ENCODE assay signal across 8 cellular contexts in genomic region chrX:12973561-12974216, GRCh38. TPM values are rescaled to one million over a fixed set of nuclear protein-coding genes. Genes with fewer than 3 reads are reported as not detected.
A peak's percentile ranks its signal among the peaks of the same experiment; 100 is the strongest.
DNase-seq lines count a peak whose midpoint lies in the region; ATAC-seq and TF ChIP-seq lines count a peak whose summit lies in the region.

No MANE protein-coding gene starts in this region.

- TF ChIP-seq CTCF in RWPE1 (conservative IDR thresholded peaks at IDR 0.05; ENCODE audit: low read depth) (no peak), foreskin keratinocyte (conservative IDR thresholded peaks at IDR 0.05) (no peak)

- no peak overlapping the region for H2BK5ac ChIP-seq in neuronal stem cell (ENCODE audit: low read length)

- no peak overlapping the region for H3K9ac ChIP-seq in neuronal stem cell (ENCODE audit: low read depth, low read length, poor library complexity)

- H3K9me3 ChIP-seq in neuronal stem cell (replicated peaks in 1 of 2; ENCODE audit: control insufficient read depth in 2 of 2, insufficient read depth in 1 of 2, low read depth in 1 of 2, low read length in 2 of 2) = no peaks in the 10 kb centered on the region

- H3K4me3 ChIP-seq in neuronal stem cell (ENCODE audit: low read length in 2 of 2) = peak overlapping the region in 1 of 2 donors; percentile 83

- no peak overlapping the region for H4K8ac ChIP-seq in neuronal stem cell (ENCODE audit: low read depth, low read length)

- no peak for ATAC-seq in natural killer cell treated with Interleukin-12 subunit alpha and Interleukin-12 subunit beta and Interleukin-15 and Interleukin-18, amount 100 ng/mL, for 72 hours
- no peak for ATAC-seq in foreskin keratinocyte

- peaks cover 57 to 59% of the 10 kb centered on the region in 2 donors for H3K4me1 Mint-ChIP-seq in natural killer cell treated with Interleukin-12 subunit alpha and Interleukin-12 subunit beta and Interleukin-15 and Interleukin-18, amount 100 ng/mL, for 72 hours (ENCODE audit: low read depth in 2 of 2)

- peaks cover 0 to 26% of the 10 kb centered on the region in 2 donors for H3K36me3 ChIP-seq in neuronal stem cell (replicated peaks in 1 of 2; ENCODE audit: control insufficient read depth in 2 of 2, insufficient read depth in 2 of 2, low read length in 2 of 2)

- no peak overlapping the region for H2BK120ac ChIP-seq in neuronal stem cell (ENCODE audit: low read depth, low read length)

- H3K27me3 Mint-ChIP-seq in natural killer cell treated with Interleukin-12 subunit alpha and Interleukin-12 subunit beta and Interleukin-15 and Interleukin-18, amount 100 ng/mL, for 72 hours = peaks cover 0 to 10% of the 10 kb centered on the region in 2 donors

- H3K4me3 Mint-ChIP-seq in natural killer cell treated with Interleukin-12 subunit alpha and Interleukin-12 subunit beta and Interleukin-15 and Interleukin-18, amount 100 ng/mL, for 72 hours = peak overlapping the region; percentile 93

- CTCF ChIA-PET in RWPE1 (lab: Yijun Ruan, JAX) = interaction anchor here (0.8 kb wide), 1 partner anchor 27 kb away, joined by 3 read pairs; no protein-coding TSS in a partner anchor

- H3K27me3 ChIP-seq in neuronal stem cell (ENCODE audit: control insufficient read depth in 3 of 3, insufficient read depth in 3 of 3, low read depth in 1 of 3, low read length in 3 of 3) (no peaks in the 10 kb centered on the region), foreskin keratinocyte (no peaks in the 10 kb centered on the region)

- TF ChIP-seq POLR2A in GM19099 (IDR thresholded peaks at IDR 0.05; ENCODE audit: extremely low read depth, insufficient read length, low read depth) = peak; percentile 56

- no peak overlapping the region for H2BK12ac ChIP-seq in neuronal stem cell (ENCODE audit: low read length)

- H3K27ac ChIP-seq in RWPE1 = peak overlapping the region; percentile 30
- H3K27ac ChIP-seq in caudate nucleus (ENCODE audit: low read depth, low read length) = peak overlapping the region; percentile 98
- no peak overlapping the region for H3K27ac ChIP-seq in neuronal stem cell (replicated peaks; ENCODE audit: low read length)
- H3K27ac ChIP-seq in foreskin keratinocyte = no peak overlapping the region

- H3K4ac ChIP-seq in neuronal stem cell (ENCODE audit: low read length) = no peak overlapping the region

- H2BK15ac ChIP-seq in neuronal stem cell (ENCODE audit: low read length) = no peak overlapping the region

- H3K36me3 Mint-ChIP-seq in natural killer cell treated with Interleukin-12 subunit alpha and Interleukin-12 subunit beta and Interleukin-15 and Interleukin-18, amount 100 ng/mL, for 72 hours = peaks cover 22% of the 10 kb centered on the region

- no peak overlapping the region for H3K14ac ChIP-seq in neuronal stem cell (ENCODE audit: low read length)

- POLR2A ChIA-PET in RWPE1 (lab: Yijun Ruan, JAX; ENCODE audit: low non-redundant PET) = no interaction called here

- no peak overlapping the region for H2AFZ ChIP-seq in neuronal stem cell (ENCODE audit: low read length)

- no peak overlapping the region for H3K23ac ChIP-seq in neuronal stem cell (ENCODE audit: low read depth, low read length, poor library complexity)

- H3K79me1 ChIP-seq in neuronal stem cell (ENCODE audit: low read depth, low read length) = no peaks in the 10 kb centered on the region

- peaks cover 6% of the 10 kb centered on the region in 2 donors for H3K4me1 ChIP-seq in neuronal stem cell (ENCODE audit: control insufficient read depth in 2 of 2, insufficient read depth in 1 of 2, low read depth in 1 of 2, low read length in 2 of 2)
- no peaks in the 10 kb centered on the region for H3K4me1 ChIP-seq in foreskin keratinocyte

- no peak overlapping the region for H2AK5ac ChIP-seq in neuronal stem cell (ENCODE audit: low read depth, low read length)

- no CpG with 5 or more reads among the region's 18 CpGs for WGBS in neuronal stem cell (ENCODE audit: extremely low coverage in 2 of 2, insufficient read length in 2 of 2, insufficient replicate concordance in 1 of 2), 2 donors

- no peak overlapping the region for H3K4me2 ChIP-seq in neuronal stem cell (ENCODE audit: insufficient read depth, low read length, poor library complexity, severe bottlenecking)

- H3K18ac ChIP-seq in neuronal stem cell (ENCODE audit: low read length) = no peak overlapping the region

- H3K9me3 Mint-ChIP-seq in natural killer cell treated with Interleukin-12 subunit alpha and Interleukin-12 subunit beta and Interleukin-15 and Interleukin-18, amount 100 ng/mL, for 72 hours = no peaks in the 10 kb centered on the region

- DNase-seq in RWPE1 (ENCODE audit: low spot score) (no peak), caudate nucleus (lab: John Stamatoyannopoulos, UW) (peak in 12 of 61 donors; percentile 1 to 54 (median 7)), H4 (ENCODE audit: low spot score) (no peak), NCI-H1930 (lab: John Stamatoyannopoulos, UW) (no peak), neuronal stem cell (ENCODE audit: low spot score) (no peak), foreskin keratinocyte (no peak)
- no peak for DNase-seq in natural killer cell treated with Interleukin-12 subunit alpha and Interleukin-12 subunit beta and Interleukin-15 and Interleukin-18, amount 100 ng/mL, for 72 hours (ENCODE audit: low spot score)

- H3K27ac Mint-ChIP-seq in natural killer cell treated with Interleukin-12 subunit alpha and Interleukin-12 subunit beta and Interleukin-15 and Interleukin-18, amount 100 ng/mL, for 72 hours = peak overlapping the region; percentile 91

- H4K91ac ChIP-seq in neuronal stem cell (ENCODE audit: low read depth, low read length, poor library complexity) = no peak overlapping the region

RNA-seq across cellular contexts. Expression of gene TMSB4X, which starts 1.2 kb away (rescaled TPM):
- total RNA-seq in natural killer cell treated with Interleukin-12 subunit alpha and Interleukin-12 subunit beta and Interleukin-15 and Interleukin-18, amount 100 ng/mL, for 72 hours = 1,000 to 10,000 TPM; 2,674 to 5,601 TPM
- total RNA-seq in H4 (2014; rRNA removed; shearing (Covaris generic)) = 6,124 and 7,364 TPM in 2 replicates
- polyA plus RNA-seq in neuronal stem cell (2013, experiment 1 of 2) = 3,189 TPM
- polyA plus RNA-seq in neuronal stem cell (2013, experiment 2 of 2) = 3,111 TPM
- 1,702 and 2,721 TPM in 2 replicates for total RNA-seq in foreskin keratinocyte
- 2,710 and 4,192 TPM in 2 replicates for polyA plus RNA-seq in foreskin keratinocyte

Comparison
In these comparisons a context has a peak if more than half of its experiments do, and no peak if none do; other contexts are left out.
1. H3K27ac ChIP-seq: peak in RWPE1 (single experiment) and caudate nucleus (single experiment); none in neuronal stem cell (single experiment) and foreskin keratinocyte (single experiment).